In the genomic region with DNA sequence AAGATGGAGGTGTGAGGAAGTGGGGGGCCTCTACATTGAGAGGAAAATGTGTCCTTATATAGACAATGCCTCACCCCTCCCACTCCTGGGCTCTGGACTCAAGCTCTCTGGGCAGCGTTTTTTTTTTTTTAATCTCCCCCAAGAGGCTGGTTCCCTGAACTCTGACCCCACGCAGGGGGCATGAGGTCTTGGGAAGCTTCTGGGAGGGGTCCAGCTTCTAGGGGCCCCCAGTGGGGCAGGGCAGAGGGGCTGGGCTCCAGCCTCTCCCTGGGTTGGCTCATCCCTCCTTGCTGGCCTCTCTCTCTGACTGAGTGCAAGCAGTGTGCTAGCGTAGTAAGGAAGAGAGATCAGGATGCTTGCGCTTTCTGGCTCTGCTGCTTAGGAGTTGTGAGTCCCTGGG, we compare ENCODE assay signal across 25 cellular contexts.
A peak's percentile ranks its signal among the peaks of the same experiment; 100 is the strongest.
DNase-seq lines count a peak whose midpoint lies in the region; ATAC-seq and TF ChIP-seq lines count a peak whose summit lies in the region.
"Had no signal": no experiment of that assay in that cellular context is flagged by ENCODE, and none has a peak within 500 bp of the region (broad histone marks: within the 10 kb centered on the region; RNA-seq: fewer than 3 reads in every experiment).

No MANE protein-coding gene starts in this region.

- in situ Hi-C loops in transverse colon (cut with MboI; ENCODE audit: low pct_ligation_motif_present in 1 of 4, low pct_unique_long_range_greater_than_20kb in 1 of 4, low sequenced_read_pairs in 3 of 4), result no loop called here

- CTCF ChIA-PET in PC-3 (lab: Charles Lee), result interaction anchor here (0.6 kb wide), 1 partner anchor 340 kb away, joined by 3 read pairs; no protein-coding TSS in a partner anchor

- H2AK5ac ChIP-seq in trophoblast cell (ENCODE audit: low read length), result no peak overlapping the region

- no peaks in the 10 kb centered on the region for H3K4me1 Mint-ChIP-seq in stimulated activated naive CD8-positive, alpha-beta T cell treated with anti-CD3 and anti-CD28 coated beads, Interleukin-15, amount 100 ng/mL, for 72 hours
- H3K4me1 Mint-ChIP-seq: activated T-helper 17 cell treated with anti-CD3 and anti-CD28 coated beads, Interleukin-2, amount 50 U/mL, for 72 hours; CD4-positive, alpha-beta memory T cell had no signal

- no peaks in the 10 kb centered on the region for H3K9me2 ChIP-seq in PC-3 (replicated peaks; ENCODE audit: low read length)

- H3K27me3 ChIP-seq in esophagus muscularis mucosa, result no peaks in the 10 kb centered on the region
- no peaks in the 10 kb centered on the region for H3K27me3 ChIP-seq in trophoblast cell (ENCODE audit: insufficient read depth, low read length)
- no peaks in the 10 kb centered on the region for H3K27me3 ChIP-seq in transverse colon
- no peaks in the 10 kb centered on the region for H3K27me3 ChIP-seq in PC-3 (ENCODE audit: low read length)
- H3K27me3 ChIP-seq: hepatocyte, left lung, MG63, Peyer's patch, SJSA1 had no signal

- no peak overlapping the region for H2BK5ac ChIP-seq in trophoblast cell (ENCODE audit: low read depth, low read length, poor library complexity)

- no peak overlapping the region for H3K9ac ChIP-seq in trophoblast cell (ENCODE audit: low read length)
- no peak overlapping the region for H3K9ac ChIP-seq in PC-3 (ENCODE audit: low read length)

- H4K20me1 ChIP-seq in PC-3 (ENCODE audit: low read length), result no peaks in the 10 kb centered on the region

- H3K27me3 Mint-ChIP-seq in stimulated activated naive CD8-positive, alpha-beta T cell treated with anti-CD3 and anti-CD28 coated beads, Interleukin-15, amount 100 ng/mL, for 72 hours, result no peaks in the 10 kb centered on the region

- H3K79me1 ChIP-seq in trophoblast cell (ENCODE audit: low read length), result no peaks in the 10 kb centered on the region

- H3K4me2 ChIP-seq in trophoblast cell (ENCODE audit: low read length) (no peak overlapping the region), PC-3 (ENCODE audit: low read length) (no peak overlapping the region)
- H3K4me2 ChIP-seq: hepatocyte had no signal

- H3K36me3 ChIP-seq in esophagus muscularis mucosa (peaks cover 0 to 70% (median 35%) of the 10 kb centered on the region in 4 donors), trophoblast cell (ENCODE audit: control insufficient read depth in 1 of 2, insufficient read depth in 2 of 2, low read length in 2 of 2) (peaks cover 14 to 19% of the 10 kb centered on the region in 2 experiments), transverse colon (no peaks in the 10 kb centered on the region), PC-3 (ENCODE audit: low read depth, low read length) (no peaks in the 10 kb centered on the region)
- H3K36me3 ChIP-seq: MG63, SJSA1 had no signal

- no TSS peak for BruUV-seq in PC-3 (replicated peaks; lab: Mats Ljungman, UMichigan)

- POLR2A ChIA-PET in PC-3 (lab: Charles Lee; ENCODE audit: unreplicated experiment), result no interaction called here

- TF ChIP-seq POLR2A in esophagus muscularis mucosa (IDR thresholded peaks at IDR 0.05; ENCODE audit: low read depth) (no peak), transverse colon (IDR thresholded peaks at IDR 0.05) (no peak)

- DNase-seq in brain pericyte (ENCODE audit: low read depth, low spot score), result peak; percentile 71
- no peak for DNase-seq in esophagus muscularis mucosa (ENCODE audit: extremely low spot score)
- no peak for DNase-seq in trophoblast cell
- DNase-seq in transverse colon, result no peak
- no peak for DNase-seq in NCI-H82 (lab: John Stamatoyannopoulos, UW)
- no peak for DNase-seq in stimulated activated naive CD8-positive, alpha-beta T cell treated with anti-CD3 and anti-CD28 coated beads, Interleukin-15, amount 100 ng/mL, for 72 hours
- DNase-seq in PC-3, result no peak
- DNase-seq: activated CD4-positive, alpha-beta T cell treated with anti-CD3 and anti-CD28 coated beads, Interleukin-2, amount 50 U/mL, for 1 hour; CD4-positive, alpha-beta memory T cell; foreskin melanocyte; H9; left lung; MG63; midbrain; NCI-H1417 treated with DMSO at 0.1 percent for 48 hours; NCI-H2107; NCI-H446 treated with DMSO at 0.1 percent for 48 hours; Peyer's patch; substantia nigra had no signal

- H3K4ac ChIP-seq in trophoblast cell (ENCODE audit: low read depth, low read length), result no peak overlapping the region

- WGBS in esophagus muscularis mucosa, result 37% methylated on average over 2 of the region's 4 CpGs
- no CpG with 5 or more reads among the region's 4 CpGs for WGBS in trophoblast cell (ENCODE audit: extremely low coverage, insufficient coverage, insufficient read length)
- 75% methylated on average over 4 of the region's 4 CpGs; no CpG with 5 or more reads in 1 of the 2 donors for WGBS in transverse colon (ENCODE audit: low coverage in 1 of 2), 2 donors

- H4K8ac ChIP-seq in trophoblast cell (ENCODE audit: low read depth, low read length), result no peak overlapping the region

- peak overlapping the region; percentile 15 for H2BK12ac ChIP-seq in trophoblast cell (ENCODE audit: low read length)

- H3K4me1 ChIP-seq in esophagus muscularis mucosa (peaks cover 31 to 100% (median 100%) of the 10 kb centered on the region in 4 donors), trophoblast cell (ENCODE audit: control insufficient read depth in 1 of 2, insufficient read depth in 2 of 2, low read length in 2 of 2) (peaks cover 14 to 23% of the 10 kb centered on the region in 2 experiments), transverse colon (peaks cover 7 to 34% (median 18%) of the 10 kb centered on the region in 4 donors), PC-3 (ENCODE audit: insufficient read depth, low read length) (peaks cover 14% of the 10 kb centered on the region)

- no peak overlapping the region for H4K91ac ChIP-seq in trophoblast cell (ENCODE audit: low read depth, low read length)

- H3K9me3 ChIP-seq in esophagus muscularis mucosa (no peaks in the 10 kb centered on the region), trophoblast cell (ENCODE audit: insufficient read depth, low read depth, low read length) (no peaks in the 10 kb centered on the region), transverse colon (no peaks in the 10 kb centered on the region), PC-3 (ENCODE audit: low read length) (no peaks in the 10 kb centered on the region)
- H3K9me3 ChIP-seq: left lung, MG63, Peyer's patch, SJSA1 had no signal

- no peak for TF ChIP-seq EP300 in esophagus muscularis mucosa (IDR thresholded peaks at IDR 0.05)
- no peak for TF ChIP-seq EP300 in transverse colon (IDR thresholded peaks at IDR 0.05; ENCODE audit: low read depth)

- no peak overlapping the region for H2BK120ac ChIP-seq in trophoblast cell (ENCODE audit: insufficient read depth, low read length, poor library complexity)

- H3K4me3 ChIP-seq in esophagus muscularis mucosa (no peak overlapping the region), trophoblast cell (ENCODE audit: low read depth, low read length) (no peak overlapping the region), transverse colon (no peak overlapping the region), PC-3 (ENCODE audit: low read length) (no peak overlapping the region)
- H3K4me3 ChIP-seq: hepatocyte, left lung, MG63, Peyer's patch, SJSA1 had no signal

- H3K27ac Mint-ChIP-seq in stimulated activated naive CD8-positive, alpha-beta T cell treated with anti-CD3 and anti-CD28 coated beads, Interleukin-15, amount 100 ng/mL, for 72 hours, result no peak overlapping the region
- H3K27ac Mint-ChIP-seq: activated naive CD4-positive, alpha-beta T cell treated with anti-CD3 and anti-CD28 coated beads, Interleukin-2, amount 50 U/mL, for 72 hours; activated T-helper 17 cell treated with anti-CD3 and anti-CD28 coated beads, Interleukin-2, amount 50 U/mL, for 72 hours; CD4-positive, alpha-beta memory T cell; T-helper 1 cell treated with Interleukin-12 subunit alpha and Interleukin-12 subunit beta and Interleukin-4 antibody, amounts not matched to agents 30 μg/mL and 1 μg/mL, for 36 hours had no signal

- H3K23ac ChIP-seq in trophoblast cell (ENCODE audit: low read length), result no peak overlapping the region

- peak overlapping the region; percentile 94 to 97 (median 96) for H3K27ac ChIP-seq in esophagus muscularis mucosa (replicated peaks in 1 of 4)
- no peak overlapping the region for H3K27ac ChIP-seq in trophoblast cell (ENCODE audit: low read depth, low read length)
- H3K27ac ChIP-seq in transverse colon, result peak overlapping the region; percentile 49 to 89 (median 78)
- H3K27ac ChIP-seq in PC-3 (ENCODE audit: low read length), result no peak overlapping the region
- H3K27ac ChIP-seq: hepatocyte, left lung, SJSA1, VCaP had no signal

- no peak overlapping the region for H3K14ac ChIP-seq in trophoblast cell (ENCODE audit: low read length)

- H3K18ac ChIP-seq in trophoblast cell (ENCODE audit: low read length), result no peak overlapping the region

- no peaks in the 10 kb centered on the region for H3K9me3 Mint-ChIP-seq in stimulated activated naive CD8-positive, alpha-beta T cell treated with anti-CD3 and anti-CD28 coated beads, Interleukin-15, amount 100 ng/mL, for 72 hours
- H3K9me3 Mint-ChIP-seq: activated naive CD4-positive, alpha-beta T cell treated with anti-CD3 and anti-CD28 coated beads, Interleukin-2, amount 50 U/mL, for 72 hours; activated T-helper 17 cell treated with anti-CD3 and anti-CD28 coated beads, Interleukin-2, amount 50 U/mL, for 72 hours; CD4-positive, alpha-beta memory T cell; H9; T-helper 1 cell treated with Interleukin-12 subunit alpha and Interleukin-12 subunit beta and Interleukin-4 antibody, amounts not matched to agents 30 μg/mL and 1 μg/mL, for 36 hours had no signal

- H2AFZ ChIP-seq in trophoblast cell (ENCODE audit: insufficient read depth, low read length, poor library complexity) (no peak overlapping the region), PC-3 (ENCODE audit: low read length) (no peak overlapping the region)
- H2AFZ ChIP-seq: hepatocyte had no signal

- intact Hi-C loops in esophagus muscularis mucosa (cut with DNase I), result no loop called here
- intact Hi-C loops in transverse colon (cut with DNase I; ENCODE audit: low total_unique reads), result no loop called here
- intact Hi-C loops in PC-3 (cut with micrococcal nuclease), result no loop called here

- no peaks in the 10 kb centered on the region for H3F3A ChIP-seq in PC-3 (ENCODE audit: low read length, unreplicated experiment)

- H3K79me2 ChIP-seq in trophoblast cell (ENCODE audit: control insufficient read depth, insufficient read depth, low read length, poor library complexity), result no peaks in the 10 kb centered on the region
- no peaks in the 10 kb centered on the region for H3K79me2 ChIP-seq in PC-3 (ENCODE audit: low read length)
- H3K79me2 ChIP-seq: hepatocyte had no signal

- ATAC-seq in stimulated activated naive CD8-positive, alpha-beta T cell treated with anti-CD3 and anti-CD28 coated beads, Interleukin-15, amount 100 ng/mL, for 72 hours, result no peak
- ATAC-seq in PC-3, result no peak
- ATAC-seq: activated naive CD4-positive, alpha-beta T cell treated with anti-CD3 and anti-CD28 coated beads, Interleukin-2, amount 50 U/mL, for 72 hours; activated T-helper 17 cell treated with anti-CD3 and anti-CD28 coated beads, Interleukin-2, amount 50 U/mL, for 72 hours; left lung had no signal

- no peak overlapping the region for H3K4me3 Mint-ChIP-seq in stimulated activated naive CD8-positive, alpha-beta T cell treated with anti-CD3 and anti-CD28 coated beads, Interleukin-15, amount 100 ng/mL, for 72 hours
- H3K4me3 Mint-ChIP-seq: activated T-helper 17 cell treated with anti-CD3 and anti-CD28 coated beads, Interleukin-2, amount 50 U/mL, for 72 hours; CD4-positive, alpha-beta memory T cell; H9; T-helper 1 cell treated with Interleukin-12 subunit alpha and Interleukin-12 subunit beta and Interleukin-4 antibody, amounts not matched to agents 30 μg/mL and 1 μg/mL, for 36 hours had no signal

- no peak overlapping the region for H4K12ac ChIP-seq in trophoblast cell (ENCODE audit: low read depth, low read length)

- TF ChIP-seq CTCF in esophagus muscularis mucosa (IDR thresholded peaks at IDR 0.05) (no peak), transverse colon (IDR thresholded peaks at IDR 0.05) (no peak), PC-3 (conservative IDR thresholded peaks at IDR 0.05; ENCODE audit: low read depth, low read length) (no peak)

Comparison
In these comparisons a context has a peak if more than half of its experiments do, and no peak if none do; other contexts are left out.
1. H3K27ac ChIP-seq: peak in esophagus muscularis mucosa (4 of 4) and transverse colon (4 of 4); none in trophoblast cell (single experiment) and PC-3 (single experiment).